ENCODE assay signal across 28 cellular contexts in the genomic region with DNA sequence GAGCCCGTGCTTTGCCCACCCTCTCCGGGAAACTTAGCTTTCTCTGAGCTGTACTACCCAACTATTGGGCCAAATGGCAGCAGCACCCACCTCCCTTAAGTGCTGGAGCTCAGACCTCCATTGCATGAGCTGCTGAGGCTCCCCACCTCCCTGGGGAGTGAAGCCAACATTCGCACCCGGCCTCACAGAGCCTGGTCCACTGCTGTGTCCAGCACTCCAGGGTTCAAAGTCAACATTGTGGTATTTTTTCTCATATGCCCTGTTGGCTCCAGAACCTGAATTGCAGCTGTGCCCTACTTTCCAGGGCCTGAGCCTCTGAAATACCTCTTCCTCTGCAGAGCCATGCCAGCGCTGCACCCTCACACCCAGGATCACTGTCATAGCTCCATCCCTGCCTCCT. TPM values are rescaled to one million over a fixed set of nuclear protein-coding genes. Genes with fewer than 3 reads are reported as not detected.
"Had no signal": no experiment of that assay in that cellular context is flagged by ENCODE, and none has a peak within 500 bp of the region (broad histone marks: within the 10 kb centered on the region; RNA-seq: fewer than 3 reads in every experiment).

No MANE protein-coding gene starts in this region.

- H3K4me3 Mint-ChIP-seq: effector memory CD8-positive, alpha-beta T cell; immature natural killer cell; naive thymus-derived CD8-positive, alpha-beta T cell; neural crest cell; stimulated activated naive CD8-positive, alpha-beta T cell treated with anti-CD3 and anti-CD28 coated beads, Interleukin-15, Interleukin-2, amounts not matched to agents 100 ng/mL and 50 ng/mL, for 24 hours had no signal

- H3K36me3 Mint-ChIP-seq: immature natural killer cell; naive thymus-derived CD8-positive, alpha-beta T cell had no signal

- H3K4me2 ChIP-seq: smooth muscle cell had no signal

- H3K9me3 ChIP-seq: esophagus squamous epithelium, heart right ventricle, lower lobe of right lung, prostate gland, right atrium auricular region, tibial nerve, upper lobe of left lung, uterus had no signal

- H3K4me1 Mint-ChIP-seq: immature natural killer cell; naive thymus-derived CD8-positive, alpha-beta T cell; neural crest cell had no signal

- H3K27me3 ChIP-seq: esophagus squamous epithelium, right atrium auricular region, tibial nerve, upper lobe of left lung, uterus had no signal

- H3K36me3 ChIP-seq: esophagus squamous epithelium, heart right ventricle, lower lobe of right lung, prostate gland, right atrium auricular region, tibial nerve, upper lobe of left lung, uterus had no signal

- ATAC-seq: effector memory CD8-positive, alpha-beta T cell; heart right ventricle; left ventricle myocardium superior; naive thymus-derived CD8-positive, alpha-beta T cell; sciatic nerve had no signal

- H3K27ac ChIP-seq: esophagus squamous epithelium, heart right ventricle, lower lobe of right lung, prostate gland, right atrium auricular region, tibial nerve, upper lobe of left lung, uterus had no signal

- FAIRE-seq: endometrium had no signal

- H3K4me1 ChIP-seq: esophagus squamous epithelium, heart right ventricle, lower lobe of right lung, prostate gland, right atrium auricular region, tibial nerve, upper lobe of left lung, uterus had no signal

- DNase-seq: cortex of kidney; effector memory CD8-positive, alpha-beta T cell; erythroblast; esophagus squamous epithelium; foreskin melanocyte; glutamatergic neuron; heart right ventricle; hypothalamus; immature natural killer cell; islet precursor cell; left ventricle myocardium superior; lower lobe of right lung; naive thymus-derived CD8-positive, alpha-beta T cell; stimulated activated CD4-positive, alpha-beta T cell treated with anti-CD3 and anti-CD28 coated beads, Interleukin-12 subunit alpha, Interleukin-12 subunit beta, amount 100 ng/mL, for 4 hours; stimulated activated CD4-positive, alpha-beta T cell treated with anti-CD3 and anti-CD28 coated beads, Interleukin-1b, Interleukin-23, amount 100 ng/mL, for 48 hours; stimulated activated CD4-positive, alpha-beta T cell treated with anti-CD3 and anti-CD28 coated beads, Interleukin-4, amount 100 ng/mL, for 1 hour; stimulated activated CD8-positive, alpha-beta memory T cell treated with anti-CD3 and anti-CD28 coated beads, Interleukin-4, amount 100 ng/mL, for 48 hours; uterus had no signal

- H3K9me3 Mint-ChIP-seq: effector memory CD8-positive, alpha-beta T cell; naive thymus-derived CD8-positive, alpha-beta T cell; neural crest cell; stimulated activated naive CD8-positive, alpha-beta T cell treated with anti-CD3 and anti-CD28 coated beads, Interleukin-15, Interleukin-2, amounts not matched to agents 100 ng/mL and 50 ng/mL, for 24 hours had no signal

- H3K27ac Mint-ChIP-seq: effector memory CD8-positive, alpha-beta T cell; immature natural killer cell; stimulated activated naive CD8-positive, alpha-beta T cell treated with anti-CD3 and anti-CD28 coated beads, Interleukin-15, Interleukin-2, amounts not matched to agents 100 ng/mL and 50 ng/mL, for 24 hours had no signal

- H3K4me3 ChIP-seq: esophagus squamous epithelium, heart right ventricle, lower lobe of right lung, prostate gland, right atrium auricular region, smooth muscle cell, tibial nerve, upper lobe of left lung, uterus had no signal

RNA-seq across cellular contexts. Expression of a gene that starts 29.7 kb away (rescaled TPM):
- total RNA-seq: myocyte; naive thymus-derived CD8-positive, alpha-beta T cell had no signal
- polyA plus RNA-seq: immature natural killer cell; naive thymus-derived CD8-positive, alpha-beta T cell had no signal
